ENCODE assay signal across 16 cellular contexts in genomic region chr20:11995750-11996567, GRCh38.
DNase-seq lines count a peak whose midpoint lies in the region; ATAC-seq and TF ChIP-seq lines count a peak whose summit lies in the region.
"Had no signal": no experiment of that assay in that cellular context is flagged by ENCODE, and none has a peak within 500 bp of the region (broad histone marks: within the 10 kb centered on the region; RNA-seq: fewer than 3 reads in every experiment).

No MANE protein-coding gene starts in this region.

- peak overlapping the region; percentile 94 for H3K27ac ChIP-seq in substantia nigra (ENCODE audit: low read depth, low read length, poor library complexity, severe bottlenecking)
- H3K27ac ChIP-seq: sigmoid colon, upper lobe of left lung had no signal

- in situ Hi-C loops in ACHN (cut with HindIII; ENCODE audit: low pct_ligation_motif_present, low pct_unique_long_range_greater_than_20kb, low sequenced_read_pairs) = no loop called here

- peak; percentile 30 for DNase-seq in NCI-H748 (lab: John Stamatoyannopoulos, UW; ENCODE audit: unreplicated experiment)
- DNase-seq in NCI-H748 treated with DMSO at 0.1 percent for 48 hours (lab: John Stamatoyannopoulos, UW) = no peak
- DNase-seq in astrocyte of the hippocampus (ENCODE audit: low read depth, low spot score) = peak; percentile 48
- DNase-seq in left colon = no peak
- DNase-seq in substantia nigra (lab: John Stamatoyannopoulos, UW) = peak in 36 of 49 donors; percentile 16 to 71 (median 44)
- DNase-seq in HEK293T (ENCODE audit: extremely low spot score) = no peak
- no peak for DNase-seq in ACHN
- DNase-seq in cerebellum (ENCODE audit: low spot score) = no peak
- DNase-seq: activated CD4-positive, alpha-beta T cell treated with anti-CD3 and anti-CD28 coated beads for 4 hours; activated naive CD4-positive, alpha-beta T cell treated with Interleukin-2 at 50 U/mL for 16 hours; CD8-positive, alpha-beta T cell; NCI-H1092 treated with DMSO at 0.1 percent for 48 hours; sigmoid colon; stimulated activated CD4-positive, alpha-beta T cell treated with anti-CD3 and anti-CD28 coated beads, Interleukin-4, amount 100 ng/mL, for 4 hours; T-helper 9 cell; upper lobe of left lung had no signal

- POLR2A ChIA-PET in HEK293T (lab: Yijun Ruan, JAX) = no interaction called here

- CTCF ChIA-PET in HEK293T (lab: Yijun Ruan, JAX) = no interaction called here

- ATAC-seq in left colon = peak; percentile 73
- ATAC-seq: CD8-positive, alpha-beta T cell had no signal

- intact Hi-C loops in left colon (cut with DNase I, micrococcal nuclease) = no loop called here

TF ChIP-seq in HEK293T, 16 proteins besides CTCF, POLR2A, EP300 and RAD21:
- TF ChIP-seq FOXM1 (IDR thresholded peaks at IDR 0.05; ENCODE audit: borderline replicate concordance) = no peak
- no peak for TF ChIP-seq ELF4 (IDR thresholded peaks at IDR 0.05)
- no peak for TF ChIP-seq NFRKB (IDR thresholded peaks at IDR 0.05)
- no peak for TF ChIP-seq FOXA1 (IDR thresholded peaks at IDR 0.05)
- TF ChIP-seq FOXK2 (IDR thresholded peaks at IDR 0.05) = no peak
- TF ChIP-seq ZNF384 (IDR thresholded peaks at IDR 0.05) = no peak
- no peak for TF ChIP-seq SUZ12 (IDR thresholded peaks at IDR 0.05)
- no peak for TF ChIP-seq BHLHE40 (IDR thresholded peaks at IDR 0.05; ENCODE audit: borderline replicate concordance)
- TF ChIP-seq LEF1 (IDR thresholded peaks at IDR 0.05; ENCODE audit: borderline replicate concordance) = no peak
- no peak for TF ChIP-seq TARDBP (IDR thresholded peaks at IDR 0.05)
- no peak for TF ChIP-seq L3MBTL2 (conservative IDR thresholded peaks at IDR 0.05)
- TF ChIP-seq CTBP1 (IDR thresholded peaks at IDR 0.05; ENCODE audit: borderline replicate concordance) = no peak
- TF ChIP-seq, protein P1, sequence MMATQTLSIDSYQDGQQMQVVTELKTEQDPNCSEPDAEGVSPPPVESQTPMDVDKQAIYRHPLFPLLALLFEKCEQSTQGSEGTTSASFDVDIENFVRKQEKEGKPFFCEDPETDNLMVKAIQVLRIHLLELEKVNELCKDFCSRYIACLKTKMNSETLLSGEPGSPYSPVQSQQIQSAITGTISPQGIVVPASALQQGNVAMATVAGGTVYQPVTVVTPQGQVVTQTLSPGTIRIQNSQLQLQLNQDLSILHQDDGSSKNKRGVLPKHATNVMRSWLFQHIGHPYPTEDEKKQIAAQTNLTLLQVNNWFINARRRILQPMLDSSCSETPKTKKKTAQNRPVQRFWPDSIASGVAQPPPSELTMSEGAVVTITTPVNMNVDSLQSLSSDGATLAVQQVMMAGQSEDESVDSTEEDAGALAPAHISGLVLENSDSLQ (IDR thresholded peaks at IDR 0.05) = no peak
- no peak for TF ChIP-seq HDGF (IDR thresholded peaks at IDR 0.05; ENCODE audit: borderline replicate concordance)

Comparison
In these comparisons a context has a peak if more than half of its experiments do, and no peak if none do; other contexts are left out.
1. DNase-seq: peak in NCI-H748 (single experiment), astrocyte of the hippocampus (single experiment) and substantia nigra (36 of 49); none in NCI-H748 treated with DMSO at 0.1 percent for 48 hours (single experiment), left colon (0 of 2), HEK293T (single experiment), ACHN (single experiment) and cerebellum (single experiment).